Comparison of ENCODE assay signal across 8 cellular contexts in the genomic region with DNA sequence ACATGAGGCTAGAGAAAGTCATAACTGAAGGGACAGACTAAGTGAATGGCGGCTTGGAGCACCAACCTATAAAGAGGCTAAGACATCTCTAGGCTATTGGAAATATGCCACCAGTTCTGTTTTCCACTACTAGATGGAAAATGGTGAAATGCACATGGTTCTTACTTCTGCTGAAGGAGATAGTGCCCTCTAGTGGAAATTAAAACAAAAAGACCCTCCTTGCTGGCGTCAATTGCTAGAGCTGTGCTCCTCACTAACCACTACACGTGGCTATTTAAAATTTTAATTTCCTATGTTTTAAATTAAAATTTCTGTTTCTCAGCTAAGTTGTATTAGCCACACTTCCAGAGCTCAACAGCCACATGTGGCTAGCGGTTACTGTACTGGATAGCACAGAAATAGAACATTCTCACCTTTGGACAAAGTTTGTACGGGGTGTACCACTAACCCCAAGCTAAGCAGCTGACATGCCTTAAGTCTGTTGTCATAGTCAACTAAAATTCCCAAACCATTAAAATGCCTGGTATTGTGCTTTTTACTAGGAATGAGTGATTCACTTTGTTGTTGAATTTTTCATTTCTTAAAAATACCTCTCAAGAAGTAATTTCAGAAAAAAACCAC. TPM values are rescaled to one million over a fixed set of nuclear protein-coding genes. Genes with fewer than 3 reads are reported as not detected.
A peak's percentile ranks its signal among the peaks of the same experiment; 100 is the strongest.
DNase-seq lines count a peak whose midpoint lies in the region; ATAC-seq lines count a peak whose summit lies in the region.

No MANE protein-coding gene starts in this region.

- peaks cover 26% of the 10 kb centered on the region for H3K27me3 Mint-ChIP-seq in activated T-helper 17 cell treated with anti-CD3 and anti-CD28 coated beads, Interleukin-2, amount 50 U/mL, for 72 hours

- no peaks in the 10 kb centered on the region for H3K36me3 Mint-ChIP-seq in activated T-helper 17 cell treated with anti-CD3 and anti-CD28 coated beads, Interleukin-2, amount 50 U/mL, for 72 hours (ENCODE audit: low read depth)

- ATAC-seq in HG02852 (IDR thresholded peaks at IDR 0.05; ENCODE audit: unreplicated experiment): peak; percentile 62
- ATAC-seq in activated T-helper 17 cell treated with anti-CD3 and anti-CD28 coated beads, Interleukin-2, amount 50 U/mL, for 72 hours (replicated peaks): peak; percentile 62

- peak; percentile 4 for DNase-seq in stimulated activated CD4-positive, alpha-beta T cell treated with anti-CD3 and anti-CD28 coated beads, Interleukin-15, amount 100 ng/mL, for 24 hours
- no peak for DNase-seq in stimulated activated CD4-positive, alpha-beta T cell treated with anti-CD3 and anti-CD28 coated beads, Interleukin-12 subunit alpha, Interleukin-12 subunit beta, amount 100 ng/mL, for 4 hours
- DNase-seq in NCI-H2107 treated with DMSO at 0.1 percent for 48 hours (lab: John Stamatoyannopoulos, UW; ENCODE audit: unreplicated experiment) (peak; percentile 52), lung microvascular endothelial cell (ENCODE audit: low read depth in 2 of 2) (peak; percentile 57 to 62), retina (no peak), anterior cingulate cortex (lab: John Stamatoyannopoulos, UW) (no peak)

- no peaks in the 10 kb centered on the region for H3K9me3 Mint-ChIP-seq in activated T-helper 17 cell treated with anti-CD3 and anti-CD28 coated beads, Interleukin-2, amount 50 U/mL, for 72 hours

- no peak overlapping the region for H3K4me3 Mint-ChIP-seq in activated T-helper 17 cell treated with anti-CD3 and anti-CD28 coated beads, Interleukin-2, amount 50 U/mL, for 72 hours

- H3K27ac Mint-ChIP-seq in activated T-helper 17 cell treated with anti-CD3 and anti-CD28 coated beads, Interleukin-2, amount 50 U/mL, for 72 hours: no peak overlapping the region

- no peaks in the 10 kb centered on the region for H3K4me1 Mint-ChIP-seq in activated T-helper 17 cell treated with anti-CD3 and anti-CD28 coated beads, Interleukin-2, amount 50 U/mL, for 72 hours

RNA-seq across cellular contexts. Expression of gene CALCA, which starts 34.1 kb away (rescaled TPM):
- total RNA-seq in activated T-helper 17 cell treated with anti-CD3 and anti-CD28 coated beads, Interleukin-2, amount 50 U/mL, for 72 hours: not detected
- total RNA-seq in lung microvascular endothelial cell: not detected in 2 replicates

Comparison
In these comparisons a context has a peak if more than half of its experiments do, and no peak if none do; other contexts are left out.
1. DNase-seq: peak in stimulated activated CD4-positive, alpha-beta T cell treated with anti-CD3 and anti-CD28 coated beads, Interleukin-15, amount 100 ng/mL, for 24 hours (single experiment), NCI-H2107 treated with DMSO at 0.1 percent for 48 hours (single experiment) and lung microvascular endothelial cell (2 of 2); none in stimulated activated CD4-positive, alpha-beta T cell treated with anti-CD3 and anti-CD28 coated beads, Interleukin-12 subunit alpha, Interleukin-12 subunit beta, amount 100 ng/mL, for 4 hours (single experiment), retina (single experiment) and anterior cingulate cortex (0 of 58).